Comparison of ENCODE assay signal across 8 cellular contexts in the genomic region with DNA sequence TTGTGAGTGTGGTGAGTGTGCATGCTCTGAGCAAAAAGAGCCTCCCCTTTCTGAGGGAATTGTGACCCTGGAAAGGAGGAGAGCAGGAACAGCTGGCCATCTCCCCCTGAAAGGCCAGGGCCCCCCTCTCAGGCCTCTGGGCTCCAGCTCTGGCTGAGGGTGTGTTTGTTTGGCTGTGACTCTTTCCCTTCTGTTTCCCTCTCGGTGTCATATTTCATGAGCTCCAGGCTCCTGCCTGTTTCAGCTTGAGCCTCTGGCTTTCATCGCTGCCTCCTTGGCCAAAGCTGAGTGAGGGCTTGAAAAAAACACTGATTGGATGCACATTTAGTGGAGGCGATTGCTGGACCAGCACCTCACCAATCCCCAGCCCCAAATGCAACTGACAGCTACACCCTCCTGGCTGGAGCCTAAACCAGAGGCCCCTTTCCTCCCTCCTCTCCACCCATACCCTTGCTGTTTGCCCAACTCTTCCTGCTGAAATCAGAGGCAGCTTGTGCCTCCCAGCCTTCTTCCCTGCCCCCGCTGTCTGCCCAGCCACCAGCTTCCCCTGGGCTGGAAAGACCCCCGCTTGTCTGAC.
DNase-seq lines count a peak whose midpoint lies in the region; ATAC-seq and TF ChIP-seq lines count a peak whose summit lies in the region.

No MANE protein-coding gene starts in this region.

- DNase-seq in ELF-1 (ENCODE audit: low read depth, low spot score) (peak; percentile 97), NCI-H446 treated with DMSO at 0.1 percent for 48 hours (lab: John Stamatoyannopoulos, UW) (peak; percentile 100), choroid plexus epithelial cell (ENCODE audit: low read depth) (peak; percentile 95), left kidney (ENCODE audit: low read depth, low spot score) (peak; percentile 98), tibial artery (peak; percentile 84 to 85)

- ATAC-seq in GM21723 (IDR thresholded peaks at IDR 0.05; ENCODE audit: unreplicated experiment) (no peak), GM18511 (IDR thresholded peaks at IDR 0.05; ENCODE audit: unreplicated experiment) (no peak), HG03469 (IDR thresholded peaks at IDR 0.05; ENCODE audit: unreplicated experiment) (no peak)

- peak overlapping the region; percentile 37 to 53 for H3K27ac ChIP-seq in tibial artery

- peaks cover 0 to 33% (median 14%) of the 10 kb centered on the region in 4 donors for H3K4me1 ChIP-seq in tibial artery

- H3K27me3 ChIP-seq in tibial artery, result no peaks in the 10 kb centered on the region

- no peaks in the 10 kb centered on the region for H3K9me3 ChIP-seq in tibial artery

- H3K4me3 ChIP-seq in choroid plexus epithelial cell (ENCODE audit: low read depth, low read length), result no peak overlapping the region
- H3K4me3 ChIP-seq in tibial artery, result no peak overlapping the region

- H3K36me3 ChIP-seq in tibial artery, result peaks cover 0 to 4% (median 0%) of the 10 kb centered on the region in 3 donors

- intact Hi-C loops in tibial artery (cut with DNase I; ENCODE audit: low total_unique reads), result no loop called here

- TF ChIP-seq CTCF in choroid plexus epithelial cell (conservative IDR thresholded peaks at IDR 0.05; ENCODE audit: low read depth, low read length) (peak; percentile 2), tibial artery (IDR thresholded peaks at IDR 0.05) (no peak)
